ENCODE assay signal across 12 cellular contexts in genomic region chr10:98610301-98610700, GRCh38.
"Had no signal": no experiment of that assay in that cellular context is flagged by ENCODE, and none has a peak within 500 bp of the region (broad histone marks: within the 10 kb centered on the region; RNA-seq: fewer than 3 reads in every experiment).

No MANE protein-coding gene starts in this region.

- FAIRE-seq: kidney had no signal

- H3K4me1 ChIP-seq: breast epithelium, spleen, upper lobe of left lung had no signal

- H3K36me3 ChIP-seq: breast epithelium, spleen, upper lobe of left lung had no signal

- H3K27ac ChIP-seq: breast epithelium, spleen, upper lobe of left lung had no signal

- DNase-seq: activated effector memory CD4-positive, alpha-beta T cell treated with Interleukin-2 at 50 U/mL for 16 hours; activated T-cell treated with anti-CD3 and anti-CD28 coated beads, Interleukin-2, amount 50 U/mL, for 1 hour; amniotic stem cell; spleen; stimulated activated CD4-positive, alpha-beta T cell treated with anti-CD3 and anti-CD28 coated beads, Interleukin-2, amount 100 ng/mL, for 24 hours; stimulated activated naive CD4-positive, alpha-beta T cell; substantia nigra; upper lobe of left lung had no signal

- H3K27me3 ChIP-seq: breast epithelium, upper lobe of left lung had no signal

- H3K4me3 ChIP-seq: breast epithelium, spleen, upper lobe of left lung had no signal

- ATAC-seq: activated CD4-positive, CD25-positive, alpha-beta regulatory T cell treated with anti-CD3 and anti-CD28 coated beads, Interleukin-2, amount 50 U/mL, for 24 hours; activated naive CD4-positive, alpha-beta T cell treated with anti-CD3 and anti-CD28 coated beads, Interleukin-2, amount 50 U/mL, for 72 hours had no signal
